In the genomic region with DNA sequence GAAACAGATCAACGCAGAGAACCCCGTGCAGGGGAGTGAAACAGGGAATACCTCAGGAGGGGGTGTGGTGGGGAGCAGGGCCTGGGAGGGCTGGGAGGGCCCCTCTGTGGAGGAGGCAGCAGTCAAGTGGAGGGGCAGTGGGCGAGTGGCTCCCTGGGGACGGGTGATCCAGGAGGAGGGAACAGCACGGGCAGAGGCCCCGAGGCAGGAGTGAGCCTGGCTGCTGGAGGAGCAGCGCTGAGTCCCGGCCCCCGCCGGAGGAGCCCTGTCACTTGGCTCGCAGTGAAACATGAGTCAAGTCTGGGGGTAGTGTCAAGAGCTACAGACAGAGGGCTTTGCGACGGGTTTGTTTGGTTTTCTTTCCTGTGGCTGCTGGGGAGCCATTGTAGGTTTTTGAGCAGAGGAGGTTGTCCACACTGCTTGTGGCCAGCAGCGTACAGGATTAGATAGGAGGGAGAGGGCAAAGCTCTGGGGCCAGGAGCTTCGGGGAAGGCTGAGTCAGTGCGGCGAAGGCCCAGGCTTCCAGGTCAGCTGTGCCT, we compare ENCODE assay signal across 1 cellular context.
TF ChIP-seq lines count a peak whose summit lies in the region.

No MANE protein-coding gene starts in this region.

TF ChIP-seq in K562, 482 proteins besides CTCF, POLR2A, EP300 and RAD21 (continued from another document):
- peak; percentile 44 for TF ChIP-seq FOSL1 (tag; conservative IDR thresholded peaks at IDR 0.05)
- TF ChIP-seq JUND (IDR thresholded peaks at IDR 0.05; ENCODE audit: borderline replicate concordance, low read depth, low read length) = 0 out of 2 replicates have a peak, but pooled peaks have one; percentile 10
- TF ChIP-seq JUND (tag; IDR thresholded peaks at IDR 0.05; ENCODE audit: borderline replicate concordance, low read depth, low read length) = peak; percentile 42; the same call in 1 of the 3 replicates
- TF ChIP-seq MAZ (CRISPR knock-in tag; conservative IDR thresholded peaks at IDR 0.05 in 1 of 2, IDR thresholded peaks at IDR 0.05 in 1 of 2) = peak in 1 of 2 experiments; percentile 63; a peak in 1 of 4 replicates
- no peak for TF ChIP-seq NCOA6 (IDR thresholded peaks at IDR 0.05)
- TF ChIP-seq, protein P1, sequence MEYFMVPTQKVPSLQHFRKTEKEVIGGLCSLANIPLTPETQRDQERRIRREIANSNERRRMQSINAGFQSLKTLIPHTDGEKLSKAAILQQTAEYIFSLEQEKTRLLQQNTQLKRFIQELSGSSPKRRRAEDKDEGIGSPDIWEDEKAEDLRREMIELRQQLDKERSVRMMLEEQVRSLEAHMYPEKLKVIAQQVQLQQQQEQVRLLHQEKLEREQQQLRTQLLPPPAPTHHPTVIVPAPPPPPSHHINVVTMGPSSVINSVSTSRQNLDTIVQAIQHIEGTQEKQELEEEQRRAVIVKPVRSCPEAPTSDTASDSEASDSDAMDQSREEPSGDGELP (CRISPR knock-in tag; IDR thresholded peaks at IDR 0.05; ENCODE audit: borderline replicate concordance) = peak; percentile 74; the same call in 1 of the 2 replicates
- TF ChIP-seq ZNF551 (CRISPR knock-in tag; IDR thresholded peaks at IDR 0.05) = no peak
- TF ChIP-seq, protein P2, sequence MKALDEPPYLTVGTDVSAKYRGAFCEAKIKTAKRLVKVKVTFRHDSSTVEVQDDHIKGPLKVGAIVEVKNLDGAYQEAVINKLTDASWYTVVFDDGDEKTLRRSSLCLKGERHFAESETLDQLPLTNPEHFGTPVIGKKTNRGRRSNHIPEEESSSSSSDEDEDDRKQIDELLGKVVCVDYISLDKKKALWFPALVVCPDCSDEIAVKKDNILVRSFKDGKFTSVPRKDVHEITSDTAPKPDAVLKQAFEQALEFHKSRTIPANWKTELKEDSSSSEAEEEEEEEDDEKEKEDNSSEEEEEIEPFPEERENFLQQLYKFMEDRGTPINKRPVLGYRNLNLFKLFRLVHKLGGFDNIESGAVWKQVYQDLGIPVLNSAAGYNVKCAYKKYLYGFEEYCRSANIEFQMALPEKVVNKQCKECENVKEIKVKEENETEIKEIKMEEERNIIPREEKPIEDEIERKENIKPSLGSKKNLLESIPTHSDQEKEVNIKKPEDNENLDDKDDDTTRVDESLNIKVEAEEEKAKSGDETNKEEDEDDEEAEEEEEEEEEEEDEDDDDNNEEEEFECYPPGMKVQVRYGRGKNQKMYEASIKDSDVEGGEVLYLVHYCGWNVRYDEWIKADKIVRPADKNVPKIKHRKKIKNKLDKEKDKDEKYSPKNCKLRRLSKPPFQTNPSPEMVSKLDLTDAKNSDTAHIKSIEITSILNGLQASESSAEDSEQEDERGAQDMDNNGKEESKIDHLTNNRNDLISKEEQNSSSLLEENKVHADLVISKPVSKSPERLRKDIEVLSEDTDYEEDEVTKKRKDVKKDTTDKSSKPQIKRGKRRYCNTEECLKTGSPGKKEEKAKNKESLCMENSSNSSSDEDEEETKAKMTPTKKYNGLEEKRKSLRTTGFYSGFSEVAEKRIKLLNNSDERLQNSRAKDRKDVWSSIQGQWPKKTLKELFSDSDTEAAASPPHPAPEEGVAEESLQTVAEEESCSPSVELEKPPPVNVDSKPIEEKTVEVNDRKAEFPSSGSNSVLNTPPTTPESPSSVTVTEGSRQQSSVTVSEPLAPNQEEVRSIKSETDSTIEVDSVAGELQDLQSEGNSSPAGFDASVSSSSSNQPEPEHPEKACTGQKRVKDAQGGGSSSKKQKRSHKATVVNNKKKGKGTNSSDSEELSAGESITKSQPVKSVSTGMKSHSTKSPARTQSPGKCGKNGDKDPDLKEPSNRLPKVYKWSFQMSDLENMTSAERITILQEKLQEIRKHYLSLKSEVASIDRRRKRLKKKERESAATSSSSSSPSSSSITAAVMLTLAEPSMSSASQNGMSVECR (CRISPR knock-in tag; IDR thresholded peaks at IDR 0.05) = 0 out of 2 replicates have a peak, but pooled peaks have one; percentile 23
- TF ChIP-seq DPF2 (IDR thresholded peaks at IDR 0.05) = 0 out of 2 replicates have a peak, but pooled peaks have one; percentile 20
- 0 out of 2 replicates have a peak, but pooled peaks have one; percentile 41 for TF ChIP-seq FOXP1 (CRISPR knock-in tag; IDR thresholded peaks at IDR 0.05)
- TF ChIP-seq, protein P3, sequence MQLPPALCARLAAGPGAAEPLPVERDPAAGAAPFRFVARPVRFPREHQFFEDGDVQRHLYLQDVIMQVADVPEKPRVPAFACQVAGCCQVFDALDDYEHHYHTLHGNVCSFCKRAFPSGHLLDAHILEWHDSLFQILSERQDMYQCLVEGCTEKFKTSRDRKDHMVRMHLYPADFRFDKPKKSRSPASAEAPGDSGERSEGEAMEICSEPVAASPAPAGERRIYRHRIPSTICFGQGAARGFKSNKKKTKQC (CRISPR knock-in tag; IDR thresholded peaks at IDR 0.05) = 0 out of 2 replicates have a peak, but pooled peaks have one; percentile 37
- TF ChIP-seq, protein P4, sequence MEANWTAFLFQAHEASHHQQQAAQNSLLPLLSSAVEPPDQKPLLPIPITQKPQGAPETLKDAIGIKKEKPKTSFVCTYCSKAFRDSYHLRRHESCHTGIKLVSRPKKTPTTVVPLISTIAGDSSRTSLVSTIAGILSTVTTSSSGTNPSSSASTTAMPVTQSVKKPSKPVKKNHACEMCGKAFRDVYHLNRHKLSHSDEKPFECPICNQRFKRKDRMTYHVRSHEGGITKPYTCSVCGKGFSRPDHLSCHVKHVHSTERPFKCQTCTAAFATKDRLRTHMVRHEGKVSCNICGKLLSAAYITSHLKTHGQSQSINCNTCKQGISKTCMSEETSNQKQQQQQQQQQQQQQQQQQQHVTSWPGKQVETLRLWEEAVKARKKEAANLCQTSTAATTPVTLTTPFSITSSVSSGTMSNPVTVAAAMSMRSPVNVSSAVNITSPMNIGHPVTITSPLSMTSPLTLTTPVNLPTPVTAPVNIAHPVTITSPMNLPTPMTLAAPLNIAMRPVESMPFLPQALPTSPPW (CRISPR knock-in tag; IDR thresholded peaks at IDR 0.05) = peak; percentile 42; the same call in 1 of the 2 replicates
- TF ChIP-seq, protein P5, sequence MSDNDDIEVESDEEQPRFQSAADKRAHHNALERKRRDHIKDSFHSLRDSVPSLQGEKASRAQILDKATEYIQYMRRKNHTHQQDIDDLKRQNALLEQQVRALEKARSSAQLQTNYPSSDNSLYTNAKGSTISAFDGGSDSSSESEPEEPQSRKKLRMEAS (CRISPR knock-in tag; IDR thresholded peaks at IDR 0.05) = peak; percentile 46
- TF ChIP-seq BCOR (IDR thresholded peaks at IDR 0.05) = 0 out of 2 replicates have a peak, but pooled peaks have one; percentile 14
- TF ChIP-seq RCOR1 (IDR thresholded peaks at IDR 0.05; ENCODE audit: borderline replicate concordance in 1 of 2, low read depth in 2 of 2, low read length in 2 of 2) = no peak
